1 cellular context compared by ENCODE assay signal in genomic region chr3:73552700-73553099, GRCh38.
TF ChIP-seq lines count a peak whose summit lies in the region.

No MANE protein-coding gene starts in this region.

TF ChIP-seq in SK-N-SH treated with all-trans-retinoic acid at 6 μM for 48 hours, 23 proteins besides CTCF, POLR2A, EP300 and RAD21 (continued from another document):
- TF ChIP-seq CREB5 (CRISPR knock-in tag; IDR thresholded peaks at IDR 0.05; ENCODE audit: low read depth) (no peak), ZNF565 (CRISPR knock-in tag; conservative IDR thresholded peaks at IDR 0.05; ENCODE audit: low read depth) (no peak)
TF ChIP-seq in SK-N-SH treated with all-trans-retinoic acid at 6 μM for 48 hours: peak in this region for 0.
